In the genomic region with DNA sequence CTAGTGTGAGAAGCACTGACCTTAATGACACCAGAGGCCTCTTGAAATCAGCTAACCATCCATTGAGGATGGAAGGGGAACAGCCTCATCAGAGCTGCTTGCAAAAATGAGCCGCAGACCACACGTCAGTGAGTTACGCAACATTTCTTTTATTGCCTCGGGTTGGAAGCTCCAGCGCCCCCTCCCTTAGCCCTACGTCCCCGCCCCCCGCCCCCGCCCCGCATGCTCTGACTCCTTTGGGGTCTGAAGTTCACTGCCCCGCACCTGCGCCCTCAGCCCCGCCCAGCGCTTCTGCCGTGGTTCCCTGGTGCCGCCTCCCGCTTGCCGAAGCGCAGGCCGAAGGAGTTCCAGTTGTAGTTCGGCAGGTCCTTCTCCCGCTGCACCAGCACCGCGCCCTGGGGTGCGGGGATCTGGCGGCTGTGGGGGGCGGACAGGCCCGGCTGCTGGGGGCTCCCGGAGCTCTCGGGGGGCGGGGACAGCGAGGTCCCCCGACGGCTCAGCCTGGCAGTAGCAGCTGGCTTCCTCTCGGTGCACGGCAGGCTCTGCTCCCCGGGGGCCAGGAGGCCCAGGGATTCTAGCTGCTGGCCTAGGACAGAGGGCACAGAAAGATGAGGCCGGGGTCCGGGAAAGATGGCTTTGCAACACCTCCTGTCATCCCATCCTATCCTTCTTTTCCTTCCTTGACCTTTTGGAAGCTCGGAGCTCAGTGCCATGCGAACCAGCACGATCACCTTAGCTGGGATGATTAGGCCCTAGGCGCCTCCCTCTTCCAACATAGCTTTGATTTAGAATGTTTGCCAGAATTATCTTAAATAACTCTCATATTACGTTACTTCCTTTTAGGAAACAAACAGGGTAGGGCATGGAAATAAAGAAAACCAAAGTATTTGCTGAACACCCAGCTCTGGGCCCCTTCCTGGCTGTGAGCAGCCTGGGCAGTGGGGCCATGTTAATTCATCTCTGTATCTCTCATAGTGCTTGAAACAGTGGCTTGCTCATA, we compare ENCODE assay signal across 9 cellular contexts. TPM values are rescaled to one million over a fixed set of nuclear protein-coding genes. Genes with fewer than 3 reads are reported as not detected.
DNase-seq lines count a peak whose midpoint lies in the region; ATAC-seq lines count a peak whose summit lies in the region.
"Had no signal": no experiment of that assay in that cellular context is flagged by ENCODE, and none has a peak within 500 bp of the region (broad histone marks: within the 10 kb centered on the region; RNA-seq: fewer than 3 reads in every experiment).

No MANE protein-coding gene starts in this region.

- H3K36me3 ChIP-seq in ES-I3 (ENCODE audit: insufficient read depth, low read length) = no peaks in the 10 kb centered on the region
- H3K36me3 ChIP-seq in naive thymus-derived CD4-positive, alpha-beta T cell (ENCODE audit: control insufficient read depth in 2 of 3, insufficient read depth in 3 of 3, low read length in 3 of 3) = no peaks in the 10 kb centered on the region

- peaks cover 5% of the 10 kb centered on the region; the same call in 1 of the 2 replicates for H3K4me1 ChIP-seq in ES-I3 (ENCODE audit: insufficient read depth, low read length)
- no peaks in the 10 kb centered on the region for H3K4me1 ChIP-seq in naive thymus-derived CD4-positive, alpha-beta T cell (ENCODE audit: control insufficient read depth in 2 of 2, insufficient read depth in 2 of 2, low read length in 2 of 2)

- H3K4me3 ChIP-seq in naive thymus-derived CD4-positive, alpha-beta T cell (ENCODE audit: low read length) = no peak overlapping the region

- H3K36me3 Mint-ChIP-seq in dendritic cell treated with granulocyte-macrophage colony-stimulating factor and Interleukin-4, amounts not matched to agents 40 ng/mL and 50 ng/mL, for 4 days (ENCODE audit: low read depth) = no peaks in the 10 kb centered on the region
- H3K36me3 Mint-ChIP-seq in naive thymus-derived CD4-positive, alpha-beta T cell = no peaks in the 10 kb centered on the region

- peaks cover 52% of the 10 kb centered on the region for H3K27me3 Mint-ChIP-seq in dendritic cell treated with granulocyte-macrophage colony-stimulating factor and Interleukin-4, amounts not matched to agents 40 ng/mL and 50 ng/mL, for 4 days
- peaks cover 48 to 55% (median 53%) of the 10 kb centered on the region in 5 donors for H3K27me3 Mint-ChIP-seq in naive thymus-derived CD4-positive, alpha-beta T cell

- peaks cover 3% of the 10 kb centered on the region in 2 donors for H3K27me3 ChIP-seq in naive thymus-derived CD4-positive, alpha-beta T cell (ENCODE audit: control insufficient read depth in 2 of 2, insufficient read depth in 2 of 2, low read length in 2 of 2)

- H3K4me1 Mint-ChIP-seq in dendritic cell treated with granulocyte-macrophage colony-stimulating factor and Interleukin-4, amounts not matched to agents 40 ng/mL and 50 ng/mL, for 4 days (ENCODE audit: low read depth) = peaks cover 6% of the 10 kb centered on the region
- peaks cover 9 to 34% (median 17%) of the 10 kb centered on the region in 7 donors for H3K4me1 Mint-ChIP-seq in naive thymus-derived CD4-positive, alpha-beta T cell

- ATAC-seq in naive thymus-derived CD4-positive, alpha-beta T cell = peak; percentile 72
- ATAC-seq in HG02981 (IDR thresholded peaks at IDR 0.05; ENCODE audit: unreplicated experiment) = no peak

- POLR2A ChIA-PET in naive thymus-derived CD4-positive, alpha-beta T cell (lab: Charles Lee) = no interaction called here

- intact Hi-C loops in dendritic cell treated with granulocyte-macrophage colony-stimulating factor and Interleukin-4, amounts not matched to agents 40 ng/mL and 50 ng/mL, for 4 days (cut with micrococcal nuclease) = no loop called here
- intact Hi-C loops in naive thymus-derived CD4-positive, alpha-beta T cell (cut with micrococcal nuclease) = no loop called here

- DNase-seq in NCI-H2227 (lab: John Stamatoyannopoulos, UW; ENCODE audit: unreplicated experiment) (peak; percentile 67), cerebellar nuclear complex (lab: John Stamatoyannopoulos, UW) (no peak), globus pallidus (ENCODE audit: low spot score) (no peak)
- peak in 2 of 9 donors; percentile 10 to 40 for DNase-seq in naive thymus-derived CD4-positive, alpha-beta T cell
- no peak for DNase-seq in stimulated activated CD4-positive, alpha-beta T cell treated with anti-CD3 and anti-CD28 coated beads, Interleukin-4, amount 100 ng/mL, for 24 hours

- peak overlapping the region; percentile 53 for H3K4me3 Mint-ChIP-seq in dendritic cell treated with granulocyte-macrophage colony-stimulating factor and Interleukin-4, amounts not matched to agents 40 ng/mL and 50 ng/mL, for 4 days
- H3K4me3 Mint-ChIP-seq in naive thymus-derived CD4-positive, alpha-beta T cell = peak overlapping the region; percentile 13 to 69 (median 46)

- H3K9ac ChIP-seq in ES-I3 (ENCODE audit: low read depth, low read length) = peak overlapping the region; percentile 34; the same call in 1 of the 2 replicates

- no peak overlapping the region for H3K27ac ChIP-seq in naive thymus-derived CD4-positive, alpha-beta T cell (ENCODE audit: low read depth, low read length)

- CTCF ChIA-PET in naive thymus-derived CD4-positive, alpha-beta T cell (lab: Charles Lee) = interaction anchor here (0.6 to 0.9 kb wide), 3 partner anchors 11 to 119 kb away, joined by 3 read pairs; no protein-coding TSS in a partner anchor

- no peaks in the 10 kb centered on the region for H3K9me3 Mint-ChIP-seq in dendritic cell treated with granulocyte-macrophage colony-stimulating factor and Interleukin-4, amounts not matched to agents 40 ng/mL and 50 ng/mL, for 4 days
- peaks cover 0 to 6% (median 0%) of the 10 kb centered on the region in 11 donors for H3K9me3 Mint-ChIP-seq in naive thymus-derived CD4-positive, alpha-beta T cell

- H3K9me3 ChIP-seq in ES-I3 (ENCODE audit: control insufficient read depth, insufficient read depth, low read length) = no peaks in the 10 kb centered on the region
- H3K9me3 ChIP-seq in naive thymus-derived CD4-positive, alpha-beta T cell (ENCODE audit: control insufficient read depth in 2 of 3, low read length in 3 of 3) = no peaks in the 10 kb centered on the region

- H3K27ac Mint-ChIP-seq in dendritic cell treated with granulocyte-macrophage colony-stimulating factor and Interleukin-4, amounts not matched to agents 40 ng/mL and 50 ng/mL, for 4 days = no peak overlapping the region
- H3K27ac Mint-ChIP-seq in naive thymus-derived CD4-positive, alpha-beta T cell = peak overlapping the region in 3 of 9 donors; percentile 55 to 86 (median 60)

RNA-seq across cellular contexts. Expression of gene KISS1, which starts 5.8 kb away (rescaled TPM):
- under 1 TPM in 1 of 5 experiments, not detected in 4; 0.61 TPM for total RNA-seq in naive thymus-derived CD4-positive, alpha-beta T cell
- polyA plus RNA-seq in naive thymus-derived CD4-positive, alpha-beta T cell = not detected
- total RNA-seq: glomerular endothelial cell had no signal

RNA-seq across cellular contexts. Expression of gene GOLT1A, which starts 23.3 kb away (rescaled TPM):
- not detected for total RNA-seq in naive thymus-derived CD4-positive, alpha-beta T cell
- 1 to 10 TPM; 1.3 TPM for polyA plus RNA-seq in naive thymus-derived CD4-positive, alpha-beta T cell
- total RNA-seq: glomerular endothelial cell had no signal

RNA-seq across cellular contexts. Expression of gene REN, which starts 24.4 kb away (rescaled TPM):
- total RNA-seq in naive thymus-derived CD4-positive, alpha-beta T cell = not detected
- polyA plus RNA-seq in naive thymus-derived CD4-positive, alpha-beta T cell = not detected

RNA-seq across cellular contexts. Expression of gene ETNK2, which starts 38.7 kb away (rescaled TPM):
- total RNA-seq in naive thymus-derived CD4-positive, alpha-beta T cell = 10 to 100 TPM in 2 of 5 experiments, 1 to 10 TPM in 2, under 1 TPM in 1; 0.17 to 16.9 (median 4.9) TPM
- polyA plus RNA-seq in naive thymus-derived CD4-positive, alpha-beta T cell = 1 to 10 TPM; 3.2 to 4.4 TPM
